12 cellular contexts compared by ENCODE assay signal in the genomic region with DNA sequence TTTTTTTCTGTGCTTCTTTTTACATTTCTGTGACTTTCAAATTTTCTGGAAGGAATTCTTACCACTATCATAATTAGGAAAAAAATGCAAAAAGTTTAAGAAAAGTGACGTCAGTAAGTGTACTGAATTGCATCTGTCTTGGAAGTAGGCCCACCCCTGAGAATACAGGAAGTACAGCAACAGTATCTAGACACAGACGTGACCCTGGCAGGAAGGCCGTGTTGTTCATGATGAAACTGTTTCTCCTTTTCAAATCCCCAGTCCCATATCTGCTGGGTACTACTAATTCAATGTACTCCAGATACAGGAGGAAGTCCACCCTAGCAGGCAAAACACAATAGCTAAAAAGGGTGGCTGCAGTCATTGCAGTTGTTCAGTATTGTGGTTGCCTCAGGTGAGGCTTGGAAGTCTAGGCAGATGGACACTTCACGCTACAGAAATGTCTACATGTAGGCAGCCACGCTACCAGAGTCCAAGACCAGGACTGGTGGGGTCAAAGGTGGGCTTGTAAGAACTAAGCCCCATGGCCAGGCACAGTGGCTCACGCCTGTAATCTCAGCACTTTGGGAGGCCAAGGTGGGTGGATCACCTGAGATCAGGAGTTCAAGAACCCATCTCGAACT. TPM values are rescaled to one million over a fixed set of nuclear protein-coding genes. Genes with fewer than 3 reads are reported as not detected.
DNase-seq lines count a peak whose midpoint lies in the region; ATAC-seq and TF ChIP-seq lines count a peak whose summit lies in the region.
"Had no signal": no experiment of that assay in that cellular context is flagged by ENCODE, and none has a peak within 500 bp of the region (broad histone marks: within the 10 kb centered on the region; RNA-seq: fewer than 3 reads in every experiment).

No MANE protein-coding gene starts in this region.

- TF ChIP-seq CTCF in brain microvascular endothelial cell (IDR thresholded peaks at IDR 0.05; ENCODE audit: low read depth, low read length, missing control alignments) = no peak
- TF ChIP-seq CTCF in lower lobe of right lung (IDR thresholded peaks at IDR 0.05) = no peak
- no peak for TF ChIP-seq CTCF in tibial nerve (IDR thresholded peaks at IDR 0.05)

- H3K36me3 ChIP-seq in brain microvascular endothelial cell (replicated peaks) (no peaks in the 10 kb centered on the region), lower lobe of right lung (no peaks in the 10 kb centered on the region), tibial nerve (no peaks in the 10 kb centered on the region)
- H3K36me3 ChIP-seq: thyroid gland had no signal

- H3K9me3 ChIP-seq in lower lobe of right lung (no peaks in the 10 kb centered on the region), tibial nerve (no peaks in the 10 kb centered on the region)
- H3K9me3 ChIP-seq: thyroid gland had no signal

- no peak overlapping the region for H3K4me3 ChIP-seq in brain microvascular endothelial cell (ENCODE audit: low read depth, low read length)
- H3K4me3 ChIP-seq in lower lobe of right lung = no peak overlapping the region
- H3K4me3 ChIP-seq in tibial nerve = no peak overlapping the region
- H3K4me3 ChIP-seq: PC-9, thyroid gland had no signal

- H3K27me3 ChIP-seq in brain microvascular endothelial cell (replicated peaks) (no peaks in the 10 kb centered on the region), lower lobe of right lung (ENCODE audit: low read depth) (no peaks in the 10 kb centered on the region), tibial nerve (no peaks in the 10 kb centered on the region)
- H3K27me3 ChIP-seq: thyroid gland had no signal

- WGBS in tibial nerve, 2 donors = 65% methylated on average over 7 of the region's 7 CpGs

- H3K27ac ChIP-seq in brain microvascular endothelial cell (peak overlapping the region; percentile 57), lower lobe of right lung (peak overlapping the region; percentile 70), tibial nerve (peak overlapping the region in 3 of 4 donors; percentile 19 to 47 (median 46))
- H3K27ac ChIP-seq: KMS-11, PC-9, thyroid gland had no signal

- no peak overlapping the region for H3K4me3 Mint-ChIP-seq in activated T-cell treated with anti-CD3 and anti-CD28 coated beads, Interleukin-2, amount 50 U/mL, for 24 hours
- H3K4me3 Mint-ChIP-seq in activated T-cell treated with anti-CD3 and anti-CD28 coated beads, Interleukin-2, amount 50 U/mL, for 72 hours = no peak overlapping the region

- intact Hi-C loops in lower lobe of right lung (cut with DNase I) = no loop called here

- DNase-seq in activated T-cell treated with anti-CD3 and anti-CD28 coated beads, Interleukin-2, amount 50 U/mL, for 24 hours = no peak
- DNase-seq in activated T-cell treated with anti-CD3 and anti-CD28 coated beads, Interleukin-2, amount 50 U/mL, for 72 hours = no peak
- peak; percentile 61 for DNase-seq in brain microvascular endothelial cell
- DNase-seq in lower lobe of right lung = peak; percentile 63
- DNase-seq in tibial nerve (ENCODE audit: low spot score in 2 of 2) = no peak
- no peak for DNase-seq in stimulated activated CD4-positive, alpha-beta T cell treated with anti-CD3 and anti-CD28 coated beads, Interleukin-4, amount 100 ng/mL, for 4 hours
- DNase-seq: PC-9, retina, thyroid gland had no signal

- ATAC-seq in activated T-cell treated with anti-CD3 and anti-CD28 coated beads, Interleukin-2, amount 50 U/mL, for 72 hours (replicated peaks in 1 of 2) = no peak
- ATAC-seq in lower lobe of right lung = peak; percentile 77 to 90
- no peak for ATAC-seq in GM18861 (IDR thresholded peaks at IDR 0.05; ENCODE audit: unreplicated experiment)
- ATAC-seq in GM19324 (IDR thresholded peaks at IDR 0.05; ENCODE audit: low FRiP score, unreplicated experiment) = no peak

- in situ Hi-C loops in brain microvascular endothelial cell (cut with HindIII; ENCODE audit: low pct_ligation_motif_present, low sequenced_read_pairs) = no loop called here

- no peaks in the 10 kb centered on the region for H3K27me3 Mint-ChIP-seq in activated T-cell treated with anti-CD3 and anti-CD28 coated beads, Interleukin-2, amount 50 U/mL, for 24 hours
- H3K27me3 Mint-ChIP-seq in activated T-cell treated with anti-CD3 and anti-CD28 coated beads, Interleukin-2, amount 50 U/mL, for 72 hours (ENCODE audit: low read depth) = no peaks in the 10 kb centered on the region

- TF ChIP-seq EP300 in tibial nerve (IDR thresholded peaks at IDR 0.05) = peak in 1 of 2 donors; percentile 74

- TF ChIP-seq POLR2A in tibial nerve (IDR thresholded peaks at IDR 0.05) = no peak

- no peaks in the 10 kb centered on the region for H3K9me3 Mint-ChIP-seq in activated T-cell treated with anti-CD3 and anti-CD28 coated beads, Interleukin-2, amount 50 U/mL, for 24 hours
- H3K9me3 Mint-ChIP-seq in activated T-cell treated with anti-CD3 and anti-CD28 coated beads, Interleukin-2, amount 50 U/mL, for 72 hours = no peaks in the 10 kb centered on the region

- H3K36me3 Mint-ChIP-seq in activated T-cell treated with anti-CD3 and anti-CD28 coated beads, Interleukin-2, amount 50 U/mL, for 24 hours (ENCODE audit: low read depth) = no peaks in the 10 kb centered on the region
- H3K36me3 Mint-ChIP-seq in activated T-cell treated with anti-CD3 and anti-CD28 coated beads, Interleukin-2, amount 50 U/mL, for 72 hours (ENCODE audit: insufficient read depth in 2 of 2) = no peaks in the 10 kb centered on the region

- H3K27ac Mint-ChIP-seq in activated T-cell treated with anti-CD3 and anti-CD28 coated beads, Interleukin-2, amount 50 U/mL, for 24 hours = peak overlapping the region; percentile 5
- H3K27ac Mint-ChIP-seq in activated T-cell treated with anti-CD3 and anti-CD28 coated beads, Interleukin-2, amount 50 U/mL, for 72 hours = no peak overlapping the region

- H3K4me1 ChIP-seq in lower lobe of right lung = peaks cover 25% of the 10 kb centered on the region
- H3K4me1 ChIP-seq in tibial nerve = peaks cover 0 to 6% (median 0%) of the 10 kb centered on the region in 4 donors
- H3K4me1 ChIP-seq: thyroid gland had no signal

- peaks cover 28% of the 10 kb centered on the region for H3K4me1 Mint-ChIP-seq in activated T-cell treated with anti-CD3 and anti-CD28 coated beads, Interleukin-2, amount 50 U/mL, for 24 hours (ENCODE audit: low read depth)
- peaks cover 32% of the 10 kb centered on the region for H3K4me1 Mint-ChIP-seq in activated T-cell treated with anti-CD3 and anti-CD28 coated beads, Interleukin-2, amount 50 U/mL, for 72 hours (ENCODE audit: low read depth)

RNA-seq across cellular contexts. Expression of gene MED4, which starts 49.6 kb away (rescaled TPM):
- 10 to 100 TPM; 49.5 to 59.7 TPM for total RNA-seq in activated T-cell treated with anti-CD3 and anti-CD28 coated beads, Interleukin-2, amount 50 U/mL, for 72 hours
- total RNA-seq in lower lobe of right lung = 41.4 TPM
- 10 to 100 TPM; 27.0 to 41.0 (median 31.4) TPM for total RNA-seq in tibial nerve

Comparison
In these comparisons a context has a peak if more than half of its experiments do, and no peak if none do; other contexts are left out.
1. DNase-seq: peak in brain microvascular endothelial cell (single experiment) and lower lobe of right lung (single experiment); none in activated T-cell treated with anti-CD3 and anti-CD28 coated beads, Interleukin-2, amount 50 U/mL, for 24 hours (single experiment), activated T-cell treated with anti-CD3 and anti-CD28 coated beads, Interleukin-2, amount 50 U/mL, for 72 hours (0 of 2), tibial nerve (0 of 2) and stimulated activated CD4-positive, alpha-beta T cell treated with anti-CD3 and anti-CD28 coated beads, Interleukin-4, amount 100 ng/mL, for 4 hours (0 of 2).
2. ATAC-seq: peak in lower lobe of right lung (2 of 2); none in activated T-cell treated with anti-CD3 and anti-CD28 coated beads, Interleukin-2, amount 50 U/mL, for 72 hours (0 of 2), GM18861 (single experiment) and GM19324 (single experiment).
3. Peak in every context shown above with its lines, with median percentiles within 50 percentile points of each other: H3K27ac ChIP-seq.